In the genomic region with DNA sequence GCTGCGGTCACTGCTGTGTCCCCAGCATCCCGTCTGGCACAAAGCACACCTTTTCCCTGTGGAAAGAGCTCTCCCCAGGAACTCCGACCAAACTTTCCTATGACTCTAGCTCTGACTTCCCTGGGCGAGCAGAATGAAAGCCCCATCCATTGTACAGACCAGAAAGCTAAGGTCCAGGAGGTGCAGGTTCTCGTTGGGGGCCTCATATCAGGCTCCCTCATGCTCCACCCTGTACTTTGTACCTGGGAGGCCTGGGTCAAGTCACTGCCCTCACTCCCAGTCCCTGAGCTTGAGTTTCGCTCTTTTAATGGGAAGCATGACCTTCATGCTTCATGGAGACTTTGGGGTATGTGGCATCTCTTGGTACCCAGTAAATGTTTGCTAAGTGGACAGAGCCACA, we compare ENCODE assay signal across 15 cellular contexts. TPM values are rescaled to one million over a fixed set of nuclear protein-coding genes. Genes with fewer than 3 reads are reported as not detected.
DNase-seq lines count a peak whose midpoint lies in the region; ATAC-seq and TF ChIP-seq lines count a peak whose summit lies in the region.
"Had no signal": no experiment of that assay in that cellular context is flagged by ENCODE, and none has a peak within 500 bp of the region (broad histone marks: within the 10 kb centered on the region; RNA-seq: fewer than 3 reads in every experiment).

No MANE protein-coding gene starts in this region.

- BruUV-seq in MCF 10A (replicated peaks; lab: Mats Ljungman, UMichigan) = no TSS peak

- peak; percentile 35 for DNase-seq in M059J (ENCODE audit: low read depth)
- DNase-seq in MCF 10A (ENCODE audit: unreplicated experiment) = no peak
- DNase-seq in suprapubic skin (ENCODE audit: low spot score in 2 of 2) = no peak
- DNase-seq in sciatic nerve (ENCODE audit: low spot score) = no peak
- no peak for DNase-seq in testis
- DNase-seq: activated CD4-positive, alpha-beta T cell treated with anti-CD3 and anti-CD28 coated beads, Interleukin-2, amount 10 ng/mL, durations not matched to agents 7 days and 5 days; activated T-cell treated with anti-CD3 and anti-CD28 coated beads for 4 hours; Kasumi-1; NCI-H1694; NCI-H345 had no signal

- POLR2A ChIA-PET in MCF 10A (lab: Yijun Ruan, JAX) = interaction anchor here (0.6 to 3.6 kb wide), 21 partner anchors 8 to 154 kb away, joined by 3 to 22 read pairs (median 5); partner anchors contain the start of genes GRIN2D, GRWD1, KCNJ14 and KDELR1

- H3K4me3 ChIP-seq in mucosa of stomach (ENCODE audit: low read length) = peak overlapping the region; percentile 6
- H3K4me3 ChIP-seq in suprapubic skin = no peak overlapping the region
- no peak overlapping the region for H3K4me3 ChIP-seq in testis
- H3K4me3 ChIP-seq: GM23338, SK-N-MC had no signal

- H3K4me1 Mint-ChIP-seq in MCF 10A (ENCODE audit: insufficient read depth, unreplicated experiment) = peaks cover 43% of the 10 kb centered on the region

- no peak for TF ChIP-seq CTCF in MCF 10A (IDR thresholded peaks at IDR 0.05; ENCODE audit: unreplicated experiment)
- no peak for TF ChIP-seq CTCF in suprapubic skin (IDR thresholded peaks at IDR 0.05)
- no peak for TF ChIP-seq CTCF in testis (IDR thresholded peaks at IDR 0.05)

- no peak for TF ChIP-seq EP300 in suprapubic skin (IDR thresholded peaks at IDR 0.05)

- TF ChIP-seq POLR2A in suprapubic skin (IDR thresholded peaks at IDR 0.05) (no peak), testis (IDR thresholded peaks at IDR 0.05) (no peak)

- no peaks in the 10 kb centered on the region for H3K9me3 Mint-ChIP-seq in MCF 10A (ENCODE audit: unreplicated experiment)
- H3K9me3 Mint-ChIP-seq: activated CD4-positive, alpha-beta T cell treated with anti-CD3 and anti-CD28 coated beads, Interleukin-2, amount 10 ng/mL, durations not matched to agents 7 days and 5 days; activated naive CD4-positive, alpha-beta T cell treated with anti-CD3 and anti-CD28 coated beads, Interleukin-2, amount 50 U/mL, for 24 hours had no signal

- no peaks in the 10 kb centered on the region for H3K36me3 ChIP-seq in mucosa of stomach (ENCODE audit: control insufficient read depth, insufficient read depth, low read length)
- H3K36me3 ChIP-seq in suprapubic skin = no peaks in the 10 kb centered on the region
- H3K36me3 ChIP-seq in testis (ENCODE audit: low read depth, missing control alignments) = no peaks in the 10 kb centered on the region

- H3K27me3 ChIP-seq in mucosa of stomach (ENCODE audit: control insufficient read depth, insufficient read depth, low read length) (no peaks in the 10 kb centered on the region), suprapubic skin (no peaks in the 10 kb centered on the region), testis (no peaks in the 10 kb centered on the region)

- intact Hi-C loops in MCF 10A (cut with micrococcal nuclease) (loop anchor here (5.0 kb wide), 1 partner anchor 95 kb away; the partner anchor contains the start of genes GRIN2D and KDELR1), sciatic nerve (cut with DNase I) (no loop called here), testis (cut with DNase I; ENCODE audit: low total_unique reads) (no loop called here)

- H3K27me3 Mint-ChIP-seq in MCF 10A (ENCODE audit: insufficient read depth, unreplicated experiment) = no peaks in the 10 kb centered on the region
- H3K27me3 Mint-ChIP-seq: activated naive CD4-positive, alpha-beta T cell treated with anti-CD3 and anti-CD28 coated beads, Interleukin-2, amount 50 U/mL, for 24 hours had no signal

- CTCF ChIA-PET in MCF 10A (lab: Yijun Ruan, JAX) = interaction anchor here (0.9 to 4.9 kb wide), 6 partner anchors 11 to 132 kb away, joined by 3 to 41 read pairs (median 6); partner anchors contain the start of genes RPL18 and SPHK2

- peak overlapping the region; percentile 30 for H3K9ac ChIP-seq in mucosa of stomach (ENCODE audit: low read length)

- WGBS in suprapubic skin = 84% methylated on average over 3 of the region's 6 CpGs
- WGBS in testis, 2 donors = 95 to 96% methylated on average over 3 to 6 of the region's 6 CpGs

- no peak for ATAC-seq in GM19035 (IDR thresholded peaks at IDR 0.05; ENCODE audit: unreplicated experiment)
- no peak for ATAC-seq in sciatic nerve
- ATAC-seq: GM23338 had no signal

- H3K36me3 Mint-ChIP-seq in MCF 10A (ENCODE audit: insufficient read depth, unreplicated experiment) = peaks cover 24% of the 10 kb centered on the region
- H3K36me3 Mint-ChIP-seq: activated naive CD4-positive, alpha-beta T cell treated with anti-CD3 and anti-CD28 coated beads, Interleukin-2, amount 50 U/mL, for 24 hours had no signal

- peaks cover 43% of the 10 kb centered on the region for H3K4me1 ChIP-seq in mucosa of stomach (ENCODE audit: control insufficient read depth, insufficient read depth, low read length)
- H3K4me1 ChIP-seq in suprapubic skin = peaks cover 53% of the 10 kb centered on the region
- peaks cover 2% of the 10 kb centered on the region for H3K4me1 ChIP-seq in testis

- H3K27ac ChIP-seq in suprapubic skin (peak overlapping the region; percentile 69), testis (no peak overlapping the region)
- H3K27ac ChIP-seq: SK-N-MC had no signal

- peak overlapping the region; percentile 49 for H3K4me3 Mint-ChIP-seq in MCF 10A (ENCODE audit: unreplicated experiment)
- H3K4me3 Mint-ChIP-seq: activated CD4-positive, alpha-beta T cell treated with anti-CD3 and anti-CD28 coated beads, Interleukin-2, amount 10 ng/mL, durations not matched to agents 7 days and 5 days; activated naive CD4-positive, alpha-beta T cell treated with anti-CD3 and anti-CD28 coated beads, Interleukin-2, amount 50 U/mL, for 24 hours; GM23338 had no signal

- peak overlapping the region; percentile 83 for H3K27ac Mint-ChIP-seq in MCF 10A (ENCODE audit: low read depth, unreplicated experiment)
- H3K27ac Mint-ChIP-seq: activated CD4-positive, alpha-beta T cell treated with anti-CD3 and anti-CD28 coated beads, Interleukin-2, amount 10 ng/mL, durations not matched to agents 7 days and 5 days; activated naive CD4-positive, alpha-beta T cell treated with anti-CD3 and anti-CD28 coated beads, Interleukin-2, amount 50 U/mL, for 24 hours; GM23338 had no signal

- H3K9me3 ChIP-seq in mucosa of stomach (ENCODE audit: control insufficient read depth, low read length) (no peaks in the 10 kb centered on the region), suprapubic skin (no peaks in the 10 kb centered on the region), testis (no peaks in the 10 kb centered on the region)

RNA-seq across cellular contexts. Expression of gene CYTH2, which starts 18.4 kb away (rescaled TPM):
- 33.5 and 63.4 TPM in 2 replicates for total RNA-seq in M059J (2014; rRNA removed; shearing (Covaris generic))
- total RNA-seq in MCF 10A (2022) (70.3 and 72.2 TPM in 2 replicates), suprapubic skin (10 to 100 TPM; 54.9 to 86.5 (median 63.2) TPM), sciatic nerve (62.7 TPM), testis (100 to 1,000 TPM in 1 of 2 donors, 10 to 100 TPM in 1; 92.7 to 123 TPM)
- 132 TPM for polyA plus RNA-seq in testis (ENCODE audit: insufficient read depth, low read depth, low replicate concordance)

RNA-seq across cellular contexts. Expression of gene LMTK3, which starts 24.1 kb away (rescaled TPM):
- total RNA-seq in M059J (2014; rRNA removed; shearing (Covaris generic)) = 0.17 TPM in 1 of 2 replicates, not detected in the other
- 0.37 and 0.47 TPM in 2 replicates for total RNA-seq in MCF 10A (2022)
- 1 to 10 TPM; 1.3 to 3.5 (median 1.6) TPM for total RNA-seq in suprapubic skin
- 0.76 TPM for total RNA-seq in sciatic nerve
- total RNA-seq in testis = 1 to 10 TPM in 1 of 2 donors, under 1 TPM in 1; 0.62 to 1.7 TPM
- 0.96 TPM for polyA plus RNA-seq in testis (ENCODE audit: insufficient read depth, low read depth, low replicate concordance)

RNA-seq across cellular contexts. Expression of gene KCNJ14, which starts 32.2 kb away (rescaled TPM):
- total RNA-seq in M059J (2014; rRNA removed; shearing (Covaris generic)) = 0.02 and 0.47 TPM in 2 replicates
- total RNA-seq in MCF 10A (2022) (1.6 and 2.7 TPM in 2 replicates), suprapubic skin (1 to 10 TPM; 4.2 to 4.7 (median 4.6) TPM), sciatic nerve (0.71 TPM), testis (1 to 10 TPM; 1.6 to 2.2 TPM)
- 0.66 TPM for polyA plus RNA-seq in testis (ENCODE audit: insufficient read depth, low read depth, low replicate concordance)

RNA-seq across cellular contexts. Expression of gene GRWD1, which starts 41.8 kb away (rescaled TPM):
- 41.3 and 49.9 TPM in 2 replicates for total RNA-seq in M059J (2014; rRNA removed; shearing (Covaris generic))
- total RNA-seq in MCF 10A (2022) (45.1 and 55.8 TPM in 2 replicates), suprapubic skin (10 to 100 TPM; 24.5 to 53.4 (median 40.1) TPM), sciatic nerve (23.4 TPM), testis (10 to 100 TPM; 32.8 to 35.2 TPM)
- 17.8 TPM for polyA plus RNA-seq in testis (ENCODE audit: insufficient read depth, low read depth, low replicate concordance)
